In genomic region chr10:119869398-119869797, GRCh38 we compare ENCODE assay signal across 1 cellular context.
A peak's percentile ranks its signal among the peaks of the same experiment; 100 is the strongest.
TF ChIP-seq lines count a peak whose summit lies in the region.

No MANE protein-coding gene starts in this region.

TF ChIP-seq in GM12878, 131 proteins besides CTCF, POLR2A, EP300 and RAD21:
- TF ChIP-seq, protein P1, sequence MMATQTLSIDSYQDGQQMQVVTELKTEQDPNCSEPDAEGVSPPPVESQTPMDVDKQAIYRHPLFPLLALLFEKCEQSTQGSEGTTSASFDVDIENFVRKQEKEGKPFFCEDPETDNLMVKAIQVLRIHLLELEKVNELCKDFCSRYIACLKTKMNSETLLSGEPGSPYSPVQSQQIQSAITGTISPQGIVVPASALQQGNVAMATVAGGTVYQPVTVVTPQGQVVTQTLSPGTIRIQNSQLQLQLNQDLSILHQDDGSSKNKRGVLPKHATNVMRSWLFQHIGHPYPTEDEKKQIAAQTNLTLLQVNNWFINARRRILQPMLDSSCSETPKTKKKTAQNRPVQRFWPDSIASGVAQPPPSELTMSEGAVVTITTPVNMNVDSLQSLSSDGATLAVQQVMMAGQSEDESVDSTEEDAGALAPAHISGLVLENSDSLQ (IDR thresholded peaks at IDR 0.05), result peak; percentile 52
TF ChIP-seq in GM12878: peak in this region for 1; not testable (repeated sequence) for 130.
